1 cellular context compared by ENCODE assay signal in the genomic region with DNA sequence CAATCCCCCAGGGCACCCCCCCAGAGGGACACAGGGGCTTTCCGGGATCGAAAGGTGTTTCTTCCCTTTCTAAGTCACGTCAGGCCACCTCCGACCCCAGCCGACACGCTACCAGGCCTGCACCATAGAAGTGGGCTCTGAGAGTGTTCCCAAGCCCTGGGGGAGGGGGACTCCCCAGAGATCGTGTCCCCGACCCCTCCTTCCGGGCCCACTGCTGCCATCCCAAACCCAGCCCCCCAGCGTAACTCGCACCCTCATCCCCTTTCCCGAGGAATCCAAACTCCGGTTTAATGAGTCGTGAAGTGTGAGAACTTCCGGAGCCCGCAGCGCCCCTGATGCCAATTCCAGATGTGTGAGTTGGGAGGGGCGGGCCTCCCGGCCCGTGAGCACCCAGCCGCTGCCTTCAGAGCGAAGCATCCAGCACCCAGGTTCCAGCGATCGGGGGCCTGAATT.
TF ChIP-seq lines count a peak whose summit lies in the region.

No MANE protein-coding gene starts in this region.

TF ChIP-seq in HepG2, 621 proteins besides CTCF, POLR2A, EP300 and RAD21:
- TF ChIP-seq, protein P1, sequence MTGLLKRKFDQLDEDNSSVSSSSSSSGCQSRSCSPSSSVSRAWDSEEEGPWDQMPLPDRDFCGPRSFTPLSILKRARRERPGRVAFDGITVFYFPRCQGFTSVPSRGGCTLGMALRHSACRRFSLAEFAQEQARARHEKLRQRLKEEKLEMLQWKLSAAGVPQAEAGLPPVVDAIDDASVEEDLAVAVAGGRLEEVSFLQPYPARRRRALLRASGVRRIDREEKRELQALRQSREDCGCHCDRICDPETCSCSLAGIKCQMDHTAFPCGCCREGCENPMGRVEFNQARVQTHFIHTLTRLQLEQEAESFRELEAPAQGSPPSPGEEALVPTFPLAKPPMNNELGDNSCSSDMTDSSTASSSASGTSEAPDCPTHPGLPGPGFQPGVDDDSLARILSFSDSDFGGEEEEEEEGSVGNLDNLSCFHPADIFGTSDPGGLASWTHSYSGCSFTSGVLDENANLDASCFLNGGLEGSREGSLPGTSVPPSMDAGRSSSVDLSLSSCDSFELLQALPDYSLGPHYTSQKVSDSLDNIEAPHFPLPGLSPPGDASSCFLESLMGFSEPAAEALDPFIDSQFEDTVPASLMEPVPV (CRISPR knock-in tag; IDR thresholded peaks at IDR 0.05): no peak
- TF ChIP-seq EZH2 (conservative IDR thresholded peaks at IDR 0.05; ENCODE audit: low read depth, low read length): 0 out of 2 replicates have a peak, but pooled peaks have one; percentile 2
TF ChIP-seq in HepG2: peak in this region for 1.
